8 cellular contexts compared by ENCODE assay signal in the genomic region with DNA sequence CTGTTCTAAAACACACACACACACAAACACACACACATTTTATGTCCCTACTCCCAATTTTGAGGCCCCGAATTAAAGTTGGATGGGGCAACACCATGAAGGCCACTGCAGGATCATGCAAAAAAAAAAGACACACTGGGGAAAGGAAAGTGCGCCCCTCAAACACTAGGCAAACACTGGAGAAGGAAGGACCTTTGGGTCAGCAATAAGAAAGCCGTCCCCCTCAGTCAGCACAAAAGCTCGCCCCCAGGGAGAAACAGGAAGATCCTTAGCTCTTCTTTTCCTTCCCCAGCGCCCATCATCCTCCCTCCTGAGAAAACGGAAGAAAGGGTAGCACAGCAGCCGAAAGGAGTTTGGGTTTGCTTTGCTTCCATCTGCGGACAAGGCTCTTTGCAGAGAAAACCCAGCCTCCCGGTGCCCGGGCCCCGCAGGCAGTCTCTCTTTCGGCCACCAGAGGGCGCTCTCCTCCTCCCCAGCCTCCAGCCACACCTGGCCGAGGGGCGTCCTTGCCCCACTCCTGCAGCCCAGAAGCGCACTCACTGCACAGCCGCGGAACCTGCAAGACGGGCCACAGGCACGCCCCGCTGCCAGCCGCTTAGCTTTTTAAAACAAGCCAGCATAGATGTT.
DNase-seq lines count a peak whose midpoint lies in the region; ATAC-seq and TF ChIP-seq lines count a peak whose summit lies in the region.

No MANE protein-coding gene starts in this region.

- TF ChIP-seq RAD21 in Ishikawa (IDR thresholded peaks at IDR 0.05; ENCODE audit: low read depth): peak; percentile 72

- intact Hi-C loops in activated naive CD4-positive, alpha-beta T cell treated with anti-CD3 and anti-CD28 coated beads for 36 hours (cut with micrococcal nuclease): loop anchor here (1.0 to 2.0 kb wide), 3 partner anchors 31 to 550 kb away; no protein-coding TSS in a partner anchor

- H3K4me3 ChIP-seq in SJSA1: peak overlapping the region; percentile 34
- H3K4me3 ChIP-seq in thoracic aorta: peak overlapping the region; percentile 68

- peaks cover 8% of the 10 kb centered on the region for H3K4me1 Mint-ChIP-seq in activated naive CD4-positive, alpha-beta T cell treated with anti-CD3 and anti-CD28 coated beads for 36 hours (ENCODE audit: low read depth)
- no peaks in the 10 kb centered on the region for H3K4me1 Mint-ChIP-seq in glutamatergic neuron (ENCODE audit: low read depth, unreplicated experiment)

- CTCF ChIA-PET in activated naive CD4-positive, alpha-beta T cell treated with anti-CD3 and anti-CD28 coated beads for 36 hours (lab: Charles Lee): interaction anchor here (0.5 to 2.3 kb wide), 13 partner anchors 9 to 557 kb away, joined by 3 to 18 read pairs (median 3); no protein-coding TSS in a partner anchor

- TF ChIP-seq CTCF in glutamatergic neuron (IDR thresholded peaks at IDR 0.05; ENCODE audit: partially characterized antibody, unreplicated experiment) (peak; percentile 99), omental fat pad (IDR thresholded peaks at IDR 0.05) (peak in 2 of 3 donors; percentile 85 to 95), thoracic aorta (IDR thresholded peaks at IDR 0.05) (peak; percentile 98)

- no peaks in the 10 kb centered on the region for H3K27me3 ChIP-seq in SJSA1 (replicated peaks)
- H3K27me3 ChIP-seq in thoracic aorta (replicated peaks; ENCODE audit: insufficient read depth): no peaks in the 10 kb centered on the region

- H3K36me3 ChIP-seq in SJSA1 (no peaks in the 10 kb centered on the region), thoracic aorta (no peaks in the 10 kb centered on the region)

- H3K27ac ChIP-seq in SJSA1 (no peak overlapping the region), thoracic aorta (no peak overlapping the region)

- ATAC-seq in GM21526 (IDR thresholded peaks at IDR 0.05; ENCODE audit: low FRiP score, unreplicated experiment) (peak; percentile 81), omental fat pad (ENCODE audit: low FRiP score) (peak; percentile 94), thoracic aorta (ENCODE audit: insufficient number of reproducible peaks, low FRiP score, low read depth) (peak; percentile 38)

- DNase-seq in DMS114 treated with DMSO at 0.1 percent for 48 hours (lab: John Stamatoyannopoulos, UW; ENCODE audit: unreplicated experiment) (peak; percentile 21), SJSA1 (ENCODE audit: low read depth in 1 of 2, low spot score in 2 of 2) (peak; percentile 74 to 89), glutamatergic neuron (peak; percentile 87), omental fat pad (ENCODE audit: low spot score) (peak; percentile 79), thoracic aorta (ENCODE audit: low spot score) (no peak)
- peak; percentile 71 for DNase-seq in activated naive CD4-positive, alpha-beta T cell treated with anti-CD3 and anti-CD28 coated beads for 36 hours

- H3K4me1 ChIP-seq in SJSA1 (replicated peaks): peaks cover 28% of the 10 kb centered on the region
- peaks cover 0 to 22% of the 10 kb centered on the region in 2 donors for H3K4me1 ChIP-seq in thoracic aorta (ENCODE audit: control insufficient read depth in 1 of 2, low read depth in 2 of 2)

- no peaks in the 10 kb centered on the region for H3K9me3 ChIP-seq in SJSA1 (replicated peaks)
- no peaks in the 10 kb centered on the region for H3K9me3 ChIP-seq in thoracic aorta

- no peaks in the 10 kb centered on the region for H3K36me3 Mint-ChIP-seq in activated naive CD4-positive, alpha-beta T cell treated with anti-CD3 and anti-CD28 coated beads for 36 hours (ENCODE audit: low read depth)
- no peaks in the 10 kb centered on the region for H3K36me3 Mint-ChIP-seq in glutamatergic neuron (ENCODE audit: unreplicated experiment)

- no peak overlapping the region for H3K4me3 Mint-ChIP-seq in activated naive CD4-positive, alpha-beta T cell treated with anti-CD3 and anti-CD28 coated beads for 36 hours
- peak overlapping the region; percentile 70 for H3K4me3 Mint-ChIP-seq in glutamatergic neuron (ENCODE audit: unreplicated experiment)

- H3K27ac Mint-ChIP-seq in activated naive CD4-positive, alpha-beta T cell treated with anti-CD3 and anti-CD28 coated beads for 36 hours: no peak overlapping the region
- H3K27ac Mint-ChIP-seq in glutamatergic neuron (ENCODE audit: unreplicated experiment): no peak overlapping the region

- no peak for TF ChIP-seq EP300 in Ishikawa (IDR thresholded peaks at IDR 0.05; ENCODE audit: borderline replicate concordance)

- no peaks in the 10 kb centered on the region for H3K9me3 Mint-ChIP-seq in activated naive CD4-positive, alpha-beta T cell treated with anti-CD3 and anti-CD28 coated beads for 36 hours
- no peaks in the 10 kb centered on the region for H3K9me3 Mint-ChIP-seq in glutamatergic neuron (ENCODE audit: unreplicated experiment)

- peaks cover 38% of the 10 kb centered on the region for H3K27me3 Mint-ChIP-seq in activated naive CD4-positive, alpha-beta T cell treated with anti-CD3 and anti-CD28 coated beads for 36 hours (ENCODE audit: low read depth)
- peaks cover 4% of the 10 kb centered on the region for H3K27me3 Mint-ChIP-seq in glutamatergic neuron (ENCODE audit: unreplicated experiment)

TF ChIP-seq in Ishikawa, 13 proteins besides CTCF, POLR2A, EP300 and RAD21:
- TF ChIP-seq FOXM1 (IDR thresholded peaks at IDR 0.05; ENCODE audit: borderline replicate concordance, low read depth) (no peak), CREB1 (IDR thresholded peaks at IDR 0.05; ENCODE audit: low read depth) (no peak), EGR1 (IDR thresholded peaks at IDR 0.05) (no peak), TAF1 (IDR thresholded peaks at IDR 0.05; ENCODE audit: low read depth) (no peak), YY1 (IDR thresholded peaks at IDR 0.05; ENCODE audit: low read depth) (no peak), NFIC (IDR thresholded peaks at IDR 0.05) (no peak), TEAD4 (IDR thresholded peaks at IDR 0.05) (no peak), CEBPB (IDR thresholded peaks at IDR 0.05) (no peak), TCF12 (IDR thresholded peaks at IDR 0.05; ENCODE audit: low read depth) (no peak), ZBTB7A (IDR thresholded peaks at IDR 0.05; ENCODE audit: low read depth) (no peak), MAX (IDR thresholded peaks at IDR 0.05) (no peak)
- TF ChIP-seq, protein P1, sequence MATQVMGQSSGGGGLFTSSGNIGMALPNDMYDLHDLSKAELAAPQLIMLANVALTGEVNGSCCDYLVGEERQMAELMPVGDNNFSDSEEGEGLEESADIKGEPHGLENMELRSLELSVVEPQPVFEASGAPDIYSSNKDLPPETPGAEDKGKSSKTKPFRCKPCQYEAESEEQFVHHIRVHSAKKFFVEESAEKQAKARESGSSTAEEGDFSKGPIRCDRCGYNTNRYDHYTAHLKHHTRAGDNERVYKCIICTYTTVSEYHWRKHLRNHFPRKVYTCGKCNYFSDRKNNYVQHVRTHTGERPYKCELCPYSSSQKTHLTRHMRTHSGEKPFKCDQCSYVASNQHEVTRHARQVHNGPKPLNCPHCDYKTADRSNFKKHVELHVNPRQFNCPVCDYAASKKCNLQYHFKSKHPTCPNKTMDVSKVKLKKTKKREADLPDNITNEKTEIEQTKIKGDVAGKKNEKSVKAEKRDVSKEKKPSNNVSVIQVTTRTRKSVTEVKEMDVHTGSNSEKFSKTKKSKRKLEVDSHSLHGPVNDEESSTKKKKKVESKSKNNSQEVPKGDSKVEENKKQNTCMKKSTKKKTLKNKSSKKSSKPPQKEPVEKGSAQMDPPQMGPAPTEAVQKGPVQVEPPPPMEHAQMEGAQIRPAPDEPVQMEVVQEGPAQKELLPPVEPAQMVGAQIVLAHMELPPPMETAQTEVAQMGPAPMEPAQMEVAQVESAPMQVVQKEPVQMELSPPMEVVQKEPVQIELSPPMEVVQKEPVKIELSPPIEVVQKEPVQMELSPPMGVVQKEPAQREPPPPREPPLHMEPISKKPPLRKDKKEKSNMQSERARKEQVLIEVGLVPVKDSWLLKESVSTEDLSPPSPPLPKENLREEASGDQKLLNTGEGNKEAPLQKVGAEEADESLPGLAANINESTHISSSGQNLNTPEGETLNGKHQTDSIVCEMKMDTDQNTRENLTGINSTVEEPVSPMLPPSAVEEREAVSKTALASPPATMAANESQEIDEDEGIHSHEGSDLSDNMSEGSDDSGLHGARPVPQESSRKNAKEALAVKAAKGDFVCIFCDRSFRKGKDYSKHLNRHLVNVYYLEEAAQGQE (IDR thresholded peaks at IDR 0.05; ENCODE audit: low read depth): no peak
TF ChIP-seq in Ishikawa: peak in this region for 0.

Comparison
In these comparisons a context has a peak if more than half of its experiments do, and no peak if none do; other contexts are left out.
1. ATAC-seq: peak in every context shown above with its lines; median percentile 94 in omental fat pad; 81 in GM21526; 38 in thoracic aorta.